15 cellular contexts compared by ENCODE assay signal in the genomic region with DNA sequence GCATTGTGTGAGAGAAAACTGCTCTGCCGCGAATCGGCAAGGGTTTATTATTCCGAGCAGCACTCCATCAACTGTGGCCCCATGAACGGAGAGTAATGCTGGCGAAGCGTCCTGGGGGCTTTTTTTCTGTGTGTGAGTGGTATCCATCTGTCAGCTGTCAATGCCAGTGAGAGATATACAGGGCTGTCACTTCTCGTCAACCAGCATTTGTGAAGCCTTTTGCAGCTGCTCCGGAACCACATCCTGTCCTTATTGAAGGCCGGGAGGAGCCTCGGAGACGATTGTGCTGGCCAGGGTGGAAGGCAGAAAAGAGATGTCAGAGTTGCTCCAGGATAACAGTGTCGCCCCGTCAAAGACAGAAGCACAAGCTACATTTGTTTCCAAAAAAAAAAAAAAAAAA.
DNase-seq lines count a peak whose midpoint lies in the region; ATAC-seq, FAIRE-seq and TF ChIP-seq lines count a peak whose summit lies in the region.
"Had no signal": no experiment of that assay in that cellular context is flagged by ENCODE, and none has a peak within 500 bp of the region (broad histone marks: within the 10 kb centered on the region; RNA-seq: fewer than 3 reads in every experiment).

No MANE protein-coding gene starts in this region.

- no peaks in the 10 kb centered on the region for H3K9me2 ChIP-seq in neural cell (ENCODE audit: insufficient read depth, low read length)

- dilution Hi-C loops in mammary epithelial cell (cut with HindIII; ENCODE audit: low sequenced_read_pairs), result no loop called here

- intact Hi-C loops in mammary epithelial cell (cut with micrococcal nuclease), result no loop called here

- no peaks in the 10 kb centered on the region for H3K36me3 ChIP-seq in astrocyte (ENCODE audit: insufficient read depth, low read length)
- no peaks in the 10 kb centered on the region for H3K36me3 ChIP-seq in neural cell (ENCODE audit: insufficient read depth, low read length)
- no peaks in the 10 kb centered on the region for H3K36me3 ChIP-seq in mammary epithelial cell (ENCODE audit: insufficient read depth, low read length)
- H3K36me3 ChIP-seq in Peyer's patch, result no peaks in the 10 kb centered on the region
- H3K36me3 ChIP-seq: cardiac muscle cell, gastroesophageal sphincter, vagina had no signal

- peaks cover 3% of the 10 kb centered on the region for H3K27me3 ChIP-seq in astrocyte (ENCODE audit: insufficient read depth, low read length)
- H3K27me3 ChIP-seq in neural cell (ENCODE audit: insufficient read depth, low read depth, low read length), result no peaks in the 10 kb centered on the region
- H3K27me3 ChIP-seq in mammary epithelial cell (ENCODE audit: insufficient read depth, low read length), result no peaks in the 10 kb centered on the region
- H3K27me3 ChIP-seq in Peyer's patch, result no peaks in the 10 kb centered on the region
- H3K27me3 ChIP-seq: gastroesophageal sphincter, vagina had no signal

- TF ChIP-seq POLR2A in Peyer's patch (IDR thresholded peaks at IDR 0.05), result no peak

- peak; percentile 73 for TF ChIP-seq EP300 in neural cell (conservative IDR thresholded peaks at IDR 0.05; ENCODE audit: poor library complexity, severe bottlenecking)

- H3K36me3 Mint-ChIP-seq in astrocyte (ENCODE audit: low read depth, unreplicated experiment), result no peaks in the 10 kb centered on the region
- H3K36me3 Mint-ChIP-seq: stimulated activated memory B cell treated with anti-CD40 and anti-IgM and Interleukin-4, amounts not matched to agents 10 μg/mL and 1 μg/mL and 100 μg/mL, for 72 hours had no signal

- no peaks in the 10 kb centered on the region for H3F3A ChIP-seq in neural cell (ENCODE audit: insufficient read depth, low read length, poor library complexity, severe bottlenecking)

- H2AFZ ChIP-seq in astrocyte (ENCODE audit: low read depth, low read length), result peak overlapping the region; percentile 90
- H2AFZ ChIP-seq in neural cell (ENCODE audit: low read depth, low read length), result no peak overlapping the region
- H2AFZ ChIP-seq in mammary epithelial cell (ENCODE audit: low read depth, low read length), result no peak overlapping the region

- H3K4me3 Mint-ChIP-seq in astrocyte (ENCODE audit: unreplicated experiment), result no peak overlapping the region
- H3K4me3 Mint-ChIP-seq: stimulated activated memory B cell treated with anti-CD40 and anti-IgM and Interleukin-4, amounts not matched to agents 10 μg/mL and 1 μg/mL and 100 μg/mL, for 72 hours had no signal

- H3K4me1 Mint-ChIP-seq in astrocyte (ENCODE audit: low read depth, unreplicated experiment), result no peaks in the 10 kb centered on the region
- H3K4me1 Mint-ChIP-seq: stimulated activated memory B cell treated with anti-CD40 and anti-IgM and Interleukin-4, amounts not matched to agents 10 μg/mL and 1 μg/mL and 100 μg/mL, for 72 hours had no signal

- H3K4me2 ChIP-seq in astrocyte (ENCODE audit: low read length) (peak overlapping the region; percentile 91), neural cell (ENCODE audit: low read length) (no peak overlapping the region), mammary epithelial cell (ENCODE audit: insufficient read depth, low read depth, low read length) (no peak overlapping the region)

- BruUV-seq in mammary epithelial cell (replicated peaks; lab: Mats Ljungman, UMichigan), result no TSS peak

- no peaks in the 10 kb centered on the region for H3K9me3 ChIP-seq in astrocyte (ENCODE audit: insufficient read depth, low read depth, low read length)
- H3K9me3 ChIP-seq in neural cell (ENCODE audit: low read length), result no peaks in the 10 kb centered on the region
- H3K9me3 ChIP-seq in mammary epithelial cell (replicated peaks; ENCODE audit: insufficient read depth, low read length), result no peaks in the 10 kb centered on the region
- H3K9me3 ChIP-seq in Peyer's patch, result no peaks in the 10 kb centered on the region
- H3K9me3 ChIP-seq: gastroesophageal sphincter, vagina had no signal

- TF ChIP-seq CTCF in astrocyte (IDR thresholded peaks at IDR 0.05; ENCODE audit: insufficient read depth, low read depth, low read length) (no peak), neural cell (IDR thresholded peaks at IDR 0.05; ENCODE audit: poor library complexity, severe bottlenecking) (no peak), mammary epithelial cell (conservative IDR thresholded peaks at IDR 0.05 in 1 of 2, IDR thresholded peaks at IDR 0.05 in 1 of 2; ENCODE audit: extremely low read depth in 1 of 2, insufficient read depth in 1 of 2, low read depth in 1 of 2, low read length in 2 of 2) (no peak), Peyer's patch (IDR thresholded peaks at IDR 0.05) (no peak)

- H3K4me3 ChIP-seq in astrocyte (ENCODE audit: insufficient read depth, low read depth, low read length) (peak overlapping the region; percentile 61), neural cell (ENCODE audit: low read length) (no peak overlapping the region), mammary epithelial cell (replicated peaks in 1 of 3; ENCODE audit: insufficient read depth in 1 of 3, low read depth in 2 of 3, low read length in 3 of 3) (no peak overlapping the region), Peyer's patch (no peak overlapping the region)
- H3K4me3 ChIP-seq: cardiac muscle cell, gastroesophageal sphincter, SK-N-MC had no signal

- CTCF ChIA-PET in mammary epithelial cell (lab: Charles Lee; ENCODE audit: low non-redundant PET), result no interaction called here

- 44% methylated on average over 10 of the region's 14 CpGs for WGBS in mammary epithelial cell (ENCODE audit: low coverage, missing lambda C conversion rate)

- H3K9me3 Mint-ChIP-seq in astrocyte (ENCODE audit: unreplicated experiment), result no peaks in the 10 kb centered on the region

- in situ Hi-C loops in mammary epithelial cell (cut with MboI; ENCODE audit: low sequenced_read_pairs in 2 of 2), result no loop called here

- H4K20me1 ChIP-seq in astrocyte (ENCODE audit: insufficient read depth, low read length), result no peaks in the 10 kb centered on the region
- H4K20me1 ChIP-seq in neural cell (ENCODE audit: insufficient read depth), result no peaks in the 10 kb centered on the region
- H4K20me1 ChIP-seq in mammary epithelial cell (ENCODE audit: insufficient read depth, low read length), result no peaks in the 10 kb centered on the region

- H3K27ac ChIP-seq in astrocyte (ENCODE audit: low read depth, low read length), result no peak overlapping the region
- no peak overlapping the region for H3K27ac ChIP-seq in neural cell (ENCODE audit: low read length)
- no peak overlapping the region for H3K27ac ChIP-seq in mammary epithelial cell (ENCODE audit: insufficient read depth, low read depth, low read length)
- H3K27ac ChIP-seq in Peyer's patch, result no peak overlapping the region
- H3K27ac ChIP-seq: cardiac muscle cell, gastroesophageal sphincter, SK-N-MC, vagina had no signal

- H3K9ac ChIP-seq in astrocyte (ENCODE audit: low read length) (peak overlapping the region; percentile 48), neural cell (ENCODE audit: low read length) (no peak overlapping the region), mammary epithelial cell (ENCODE audit: insufficient read depth, low read length) (no peak overlapping the region)

- H3K4me1 ChIP-seq in astrocyte (ENCODE audit: insufficient read depth, low read length), result no peaks in the 10 kb centered on the region
- H3K4me1 ChIP-seq in mammary epithelial cell (ENCODE audit: insufficient read depth, low read length), result no peaks in the 10 kb centered on the region
- no peaks in the 10 kb centered on the region for H3K4me1 ChIP-seq in Peyer's patch
- H3K4me1 ChIP-seq: gastroesophageal sphincter, vagina had no signal

- TF ChIP-seq RAD21 in neural cell (conservative IDR thresholded peaks at IDR 0.05), result no peak

- no peak for FAIRE-seq in astrocyte (lab: Jason Lieb, UNC)

- no peak for ATAC-seq in GM18870 (IDR thresholded peaks at IDR 0.05; ENCODE audit: unreplicated experiment)
- ATAC-seq: gastroesophageal sphincter; stimulated activated memory B cell treated with anti-CD40 and anti-IgM and Interleukin-4, amounts not matched to agents 10 μg/mL and 1 μg/mL and 100 μg/mL, for 72 hours had no signal

- DNase-seq in DMS153 treated with DMSO at 0.1 percent for 48 hours (lab: John Stamatoyannopoulos, UW; ENCODE audit: unreplicated experiment) (peak; percentile 57), NCI-H128 (lab: John Stamatoyannopoulos, UW; ENCODE audit: unreplicated experiment) (peak; percentile 49), astrocyte (ENCODE audit: low read depth) (no peak), mammary epithelial cell (no peak), Peyer's patch (no peak), cerebellar cortex (ENCODE audit: low spot score) (no peak)
- DNase-seq: activated naive CD4-positive, alpha-beta T cell; NCI-H1048 had no signal

- H3K27ac Mint-ChIP-seq in astrocyte (ENCODE audit: unreplicated experiment), result no peak overlapping the region
- H3K27ac Mint-ChIP-seq: stimulated activated memory B cell treated with anti-CD40 and anti-IgM and Interleukin-4, amounts not matched to agents 10 μg/mL and 1 μg/mL and 100 μg/mL, for 72 hours had no signal

- H3K27me3 Mint-ChIP-seq in astrocyte (ENCODE audit: low read depth, unreplicated experiment), result peaks cover 16% of the 10 kb centered on the region
- H3K27me3 Mint-ChIP-seq: stimulated activated memory B cell treated with anti-CD40 and anti-IgM and Interleukin-4, amounts not matched to agents 10 μg/mL and 1 μg/mL and 100 μg/mL, for 72 hours had no signal

- H3K79me2 ChIP-seq in astrocyte (ENCODE audit: insufficient read depth, low read length) (no peaks in the 10 kb centered on the region), neural cell (replicated peaks; ENCODE audit: insufficient read depth, low read length) (no peaks in the 10 kb centered on the region), mammary epithelial cell (ENCODE audit: insufficient read depth, low read length) (no peaks in the 10 kb centered on the region)

TF ChIP-seq in neural cell, 6 proteins besides CTCF, POLR2A, EP300 and RAD21:
- peak; percentile 24 for TF ChIP-seq POLR2AphosphoS5 (IDR thresholded peaks at IDR 0.05)
- TF ChIP-seq EZH2 (IDR thresholded peaks at IDR 0.05; ENCODE audit: borderline replicate concordance, insufficient read depth, low read length, poor library complexity, severe bottlenecking), result no peak
TF ChIP-seq in neural cell: peak in this region for 1.

Comparison
In these comparisons a context has a peak if more than half of its experiments do, and no peak if none do; other contexts are left out.
1. DNase-seq: peak in DMS153 treated with DMSO at 0.1 percent for 48 hours (single experiment) and NCI-H128 (single experiment); none in astrocyte (single experiment), mammary epithelial cell (single experiment), Peyer's patch (0 of 3) and cerebellar cortex (single experiment).